In genomic region chr3:142447852-142448315, GRCh38 we compare ENCODE assay signal across 1 cellular context.
TF ChIP-seq lines count a peak whose summit lies in the region.

A gene with protein sequence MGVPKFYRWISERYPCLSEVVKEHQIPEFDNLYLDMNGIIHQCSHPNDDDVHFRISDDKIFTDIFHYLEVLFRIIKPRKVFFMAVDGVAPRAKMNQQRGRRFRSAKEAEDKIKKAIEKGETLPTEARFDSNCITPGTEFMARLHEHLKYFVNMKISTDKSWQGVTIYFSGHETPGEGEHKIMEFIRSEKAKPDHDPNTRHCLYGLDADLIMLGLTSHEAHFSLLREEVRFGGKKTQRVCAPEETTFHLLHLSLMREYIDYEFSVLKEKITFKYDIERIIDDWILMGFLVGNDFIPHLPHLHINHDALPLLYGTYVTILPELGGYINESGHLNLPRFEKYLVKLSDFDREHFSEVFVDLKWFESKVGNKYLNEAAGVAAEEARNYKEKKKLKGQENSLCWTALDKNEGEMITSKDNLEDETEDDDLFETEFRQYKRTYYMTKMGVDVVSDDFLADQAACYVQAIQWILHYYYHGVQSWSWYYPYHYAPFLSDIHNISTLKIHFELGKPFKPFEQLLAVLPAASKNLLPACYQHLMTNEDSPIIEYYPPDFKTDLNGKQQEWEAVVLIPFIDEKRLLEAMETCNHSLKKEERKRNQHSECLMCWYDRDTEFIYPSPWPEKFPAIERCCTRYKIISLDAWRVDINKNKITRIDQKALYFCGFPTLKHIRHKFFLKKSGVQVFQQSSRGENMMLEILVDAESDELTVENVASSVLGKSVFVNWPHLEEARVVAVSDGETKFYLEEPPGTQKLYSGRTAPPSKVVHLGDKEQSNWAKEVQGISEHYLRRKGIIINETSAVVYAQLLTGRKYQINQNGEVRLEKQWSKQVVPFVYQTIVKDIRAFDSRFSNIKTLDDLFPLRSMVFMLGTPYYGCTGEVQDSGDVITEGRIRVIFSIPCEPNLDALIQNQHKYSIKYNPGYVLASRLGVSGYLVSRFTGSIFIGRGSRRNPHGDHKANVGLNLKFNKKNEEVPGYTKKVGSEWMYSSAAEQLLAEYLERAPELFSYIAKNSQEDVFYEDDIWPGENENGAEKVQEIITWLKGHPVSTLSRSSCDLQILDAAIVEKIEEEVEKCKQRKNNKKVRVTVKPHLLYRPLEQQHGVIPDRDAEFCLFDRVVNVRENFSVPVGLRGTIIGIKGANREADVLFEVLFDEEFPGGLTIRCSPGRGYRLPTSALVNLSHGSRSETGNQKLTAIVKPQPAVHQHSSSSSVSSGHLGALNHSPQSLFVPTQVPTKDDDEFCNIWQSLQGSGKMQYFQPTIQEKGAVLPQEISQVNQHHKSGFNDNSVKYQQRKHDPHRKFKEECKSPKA (N-terminal part only) (minus strand): TSS chr3:142448037. CDS start chr3:142447944, 93 bp downstream.

TF ChIP-seq in HepG2, 621 proteins besides CTCF, POLR2A, EP300 and RAD21 (continued from another document and continues in another):
- TF ChIP-seq, protein P1, sequence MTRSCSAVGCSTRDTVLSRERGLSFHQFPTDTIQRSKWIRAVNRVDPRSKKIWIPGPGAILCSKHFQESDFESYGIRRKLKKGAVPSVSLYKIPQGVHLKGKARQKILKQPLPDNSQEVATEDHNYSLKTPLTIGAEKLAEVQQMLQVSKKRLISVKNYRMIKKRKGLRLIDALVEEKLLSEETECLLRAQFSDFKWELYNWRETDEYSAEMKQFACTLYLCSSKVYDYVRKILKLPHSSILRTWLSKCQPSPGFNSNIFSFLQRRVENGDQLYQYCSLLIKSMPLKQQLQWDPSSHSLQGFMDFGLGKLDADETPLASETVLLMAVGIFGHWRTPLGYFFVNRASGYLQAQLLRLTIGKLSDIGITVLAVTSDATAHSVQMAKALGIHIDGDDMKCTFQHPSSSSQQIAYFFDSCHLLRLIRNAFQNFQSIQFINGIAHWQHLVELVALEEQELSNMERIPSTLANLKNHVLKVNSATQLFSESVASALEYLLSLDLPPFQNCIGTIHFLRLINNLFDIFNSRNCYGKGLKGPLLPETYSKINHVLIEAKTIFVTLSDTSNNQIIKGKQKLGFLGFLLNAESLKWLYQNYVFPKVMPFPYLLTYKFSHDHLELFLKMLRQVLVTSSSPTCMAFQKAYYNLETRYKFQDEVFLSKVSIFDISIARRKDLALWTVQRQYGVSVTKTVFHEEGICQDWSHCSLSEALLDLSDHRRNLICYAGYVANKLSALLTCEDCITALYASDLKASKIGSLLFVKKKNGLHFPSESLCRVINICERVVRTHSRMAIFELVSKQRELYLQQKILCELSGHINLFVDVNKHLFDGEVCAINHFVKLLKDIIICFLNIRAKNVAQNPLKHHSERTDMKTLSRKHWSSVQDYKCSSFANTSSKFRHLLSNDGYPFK (CRISPR knock-in tag; IDR thresholded peaks at IDR 0.05; ENCODE audit: borderline replicate concordance): peak; percentile 78; the same call in 1 of the 2 replicates
- TF ChIP-seq NR2F1 (CRISPR knock-in tag; IDR thresholded peaks at IDR 0.05) (no peak), GABPA (IDR thresholded peaks at IDR 0.05; ENCODE audit: low read depth, low read length) (no peak), GABPA (CRISPR knock-in tag; IDR thresholded peaks at IDR 0.05; ENCODE audit: low read depth) (peak; percentile 52), ZNF616 (CRISPR knock-in tag; IDR thresholded peaks at IDR 0.05; ENCODE audit: low read depth) (no peak), FIP1L1 (IDR thresholded peaks at IDR 0.05; ENCODE audit: borderline replicate concordance, insufficient read depth, low read depth, low read length) (no peak), ZNF609 (CRISPR knock-in tag; IDR thresholded peaks at IDR 0.05; ENCODE audit: borderline replicate concordance) (no peak), ZZZ3 (CRISPR knock-in tag; IDR thresholded peaks at IDR 0.05; ENCODE audit: borderline replicate concordance) (peak; percentile 83; the same call in 1 of the 2 replicates), ZBTB7B (CRISPR knock-in tag; IDR thresholded peaks at IDR 0.05) (no peak), ZNF577 (CRISPR knock-in tag; IDR thresholded peaks at IDR 0.05; ENCODE audit: borderline replicate concordance, low read depth) (no peak), KDM1A (CRISPR knock-in tag; IDR thresholded peaks at IDR 0.05) (no peak), SRSF4 (IDR thresholded peaks at IDR 0.05; ENCODE audit: low read depth, low read length, poor library complexity, severe bottlenecking) (no peak), HDAC6 (IDR thresholded peaks at IDR 0.05; ENCODE audit: low read depth, low read length) (no peak), NFE2L1 (CRISPR knock-in tag; IDR thresholded peaks at IDR 0.05; ENCODE audit: borderline replicate concordance) (no peak), ZBTB43 (CRISPR knock-in tag; conservative IDR thresholded peaks at IDR 0.05) (no peak), ZFP90 (CRISPR knock-in tag; IDR thresholded peaks at IDR 0.05; ENCODE audit: borderline replicate concordance) (no peak), ZEB1 (IDR thresholded peaks at IDR 0.05; ENCODE audit: insufficient replicate concordance, low read depth) (no peak), ZC3H13 (CRISPR knock-in tag; IDR thresholded peaks at IDR 0.05) (no peak), IRF2 (CRISPR knock-in tag; IDR thresholded peaks at IDR 0.05) (peak; percentile 100), CHCHD3 (CRISPR knock-in tag; IDR thresholded peaks at IDR 0.05) (no peak; the same call in 1 of the 2 replicates), FOSL2 (CRISPR knock-in tag; IDR thresholded peaks at IDR 0.05) (no peak; the same call in 1 of the 2 replicates), ZNF737 (CRISPR knock-in tag; IDR thresholded peaks at IDR 0.05; ENCODE audit: borderline replicate concordance) (no peak), RBM39 (IDR thresholded peaks at IDR 0.05; ENCODE audit: low read depth, low read length, poor library complexity, severe bottlenecking) (peak; percentile 83), CSRNP1 (CRISPR knock-in tag; IDR thresholded peaks at IDR 0.05) (no peak), ZNF121 (CRISPR knock-in tag; IDR thresholded peaks at IDR 0.05) (no peak), ZSCAN25 (CRISPR knock-in tag; IDR thresholded peaks at IDR 0.05) (no peak; the same call in 1 of the 2 replicates), REPIN1 (CRISPR knock-in tag; IDR thresholded peaks at IDR 0.05; ENCODE audit: borderline replicate concordance, low read depth) (no peak; the same call in 1 of the 2 replicates), FOXM1 (CRISPR knock-in tag; IDR thresholded peaks at IDR 0.05) (no peak), TEAD2 (CRISPR knock-in tag; IDR thresholded peaks at IDR 0.05) (no peak), ISX (CRISPR knock-in tag; conservative IDR thresholded peaks at IDR 0.05) (no peak), AHR (CRISPR knock-in tag; IDR thresholded peaks at IDR 0.05) (no peak), ZSCAN20 (CRISPR knock-in tag; IDR thresholded peaks at IDR 0.05; ENCODE audit: borderline replicate concordance) (no peak), ZNF17 (CRISPR knock-in tag; IDR thresholded peaks at IDR 0.05) (no peak), ARHGAP35 (CRISPR knock-in tag; IDR thresholded peaks at IDR 0.05; ENCODE audit: borderline replicate concordance) (no peak), ZNF512B (CRISPR knock-in tag; IDR thresholded peaks at IDR 0.05; ENCODE audit: borderline replicate concordance) (no peak), MTA3 (CRISPR knock-in tag; IDR thresholded peaks at IDR 0.05) (no peak), ERF (CRISPR knock-in tag; IDR thresholded peaks at IDR 0.05) (peak; percentile 80)
- TF ChIP-seq, protein P2, sequence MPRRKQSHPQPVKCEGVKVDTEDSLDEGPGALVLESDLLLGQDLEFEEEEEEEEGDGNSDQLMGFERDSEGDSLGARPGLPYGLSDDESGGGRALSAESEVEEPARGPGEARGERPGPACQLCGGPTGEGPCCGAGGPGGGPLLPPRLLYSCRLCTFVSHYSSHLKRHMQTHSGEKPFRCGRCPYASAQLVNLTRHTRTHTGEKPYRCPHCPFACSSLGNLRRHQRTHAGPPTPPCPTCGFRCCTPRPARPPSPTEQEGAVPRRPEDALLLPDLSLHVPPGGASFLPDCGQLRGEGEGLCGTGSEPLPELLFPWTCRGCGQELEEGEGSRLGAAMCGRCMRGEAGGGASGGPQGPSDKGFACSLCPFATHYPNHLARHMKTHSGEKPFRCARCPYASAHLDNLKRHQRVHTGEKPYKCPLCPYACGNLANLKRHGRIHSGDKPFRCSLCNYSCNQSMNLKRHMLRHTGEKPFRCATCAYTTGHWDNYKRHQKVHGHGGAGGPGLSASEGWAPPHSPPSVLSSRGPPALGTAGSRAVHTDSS (CRISPR knock-in tag; conservative IDR thresholded peaks at IDR 0.05): no peak
- TF ChIP-seq, protein P3, sequence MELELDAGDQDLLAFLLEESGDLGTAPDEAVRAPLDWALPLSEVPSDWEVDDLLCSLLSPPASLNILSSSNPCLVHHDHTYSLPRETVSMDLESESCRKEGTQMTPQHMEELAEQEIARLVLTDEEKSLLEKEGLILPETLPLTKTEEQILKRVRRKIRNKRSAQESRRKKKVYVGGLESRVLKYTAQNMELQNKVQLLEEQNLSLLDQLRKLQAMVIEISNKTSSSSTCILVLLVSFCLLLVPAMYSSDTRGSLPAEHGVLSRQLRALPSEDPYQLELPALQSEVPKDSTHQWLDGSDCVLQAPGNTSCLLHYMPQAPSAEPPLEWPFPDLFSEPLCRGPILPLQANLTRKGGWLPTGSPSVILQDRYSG (CRISPR knock-in tag; IDR thresholded peaks at IDR 0.05): no peak
